ENCODE assay signal across 1 cellular context in genomic region chr18:5059540-5060032, GRCh38.
A peak's percentile ranks its signal among the peaks of the same experiment; 100 is the strongest.
TF ChIP-seq lines count a peak whose summit lies in the region.

No MANE protein-coding gene starts in this region.

TF ChIP-seq in GM12878, 131 proteins besides CTCF, POLR2A, EP300 and RAD21 (continued from another document):
- peak; percentile 84; the same call in 1 of the 2 replicates for TF ChIP-seq ZBTB40 (IDR thresholded peaks at IDR 0.05; ENCODE audit: borderline replicate concordance)
